ENCODE assay signal across 20 cellular contexts in genomic region chr19:32202244-32202643, GRCh38.
"Had no signal": no experiment of that assay in that cellular context is flagged by ENCODE, and none has a peak within 500 bp of the region (broad histone marks: within the 10 kb centered on the region; RNA-seq: fewer than 3 reads in every experiment).

No MANE protein-coding gene starts in this region.

- DNase-seq: cortex of kidney; effector memory CD4-positive, alpha-beta T cell; esophagus squamous epithelium; foreskin fibroblast; kidney; left colon; mammary epithelial cell; mucosa of descending colon; naive thymus-derived CD8-positive, alpha-beta T cell; psoas muscle; sigmoid colon; stimulated activated CD4-positive, alpha-beta T cell treated with anti-CD3 and anti-CD28 coated beads, Interleukin-12 subunit alpha, Interleukin-12 subunit beta, amount 100 ng/mL, for 4 hours; stimulated activated naive CD4-positive, alpha-beta T cell; stomach; substantia nigra; transverse colon; uterus had no signal

- H3K36me3 ChIP-seq: esophagus squamous epithelium, sigmoid colon, stomach, thoracic aorta, transverse colon, uterus had no signal

- H3K9ac ChIP-seq: parathyroid adenoma had no signal

- H3K9me3 ChIP-seq: esophagus squamous epithelium, mucosa of descending colon, psoas muscle, sigmoid colon, stomach, thoracic aorta, transverse colon, uterus had no signal

- H3K27me3 ChIP-seq: esophagus squamous epithelium, sigmoid colon, transverse colon, uterus had no signal

- ATAC-seq: left colon; mucosa of descending colon; naive thymus-derived CD8-positive, alpha-beta T cell; psoas muscle had no signal

- H3K79me2 ChIP-seq: parathyroid adenoma had no signal

- H3K4me1 ChIP-seq: esophagus squamous epithelium, parathyroid adenoma, psoas muscle, sigmoid colon, stomach, transverse colon, uterus had no signal

- H2AFZ ChIP-seq: parathyroid adenoma had no signal

- H3K4me3 ChIP-seq: esophagus squamous epithelium, mucosa of descending colon, psoas muscle, sigmoid colon, skin epidermis, stomach, thoracic aorta, transverse colon, uterus had no signal

- H3K27ac ChIP-seq: esophagus squamous epithelium, parathyroid adenoma, psoas muscle, sigmoid colon, skin epidermis, stomach, thoracic aorta, transverse colon, uterus had no signal
